In the genomic region with DNA sequence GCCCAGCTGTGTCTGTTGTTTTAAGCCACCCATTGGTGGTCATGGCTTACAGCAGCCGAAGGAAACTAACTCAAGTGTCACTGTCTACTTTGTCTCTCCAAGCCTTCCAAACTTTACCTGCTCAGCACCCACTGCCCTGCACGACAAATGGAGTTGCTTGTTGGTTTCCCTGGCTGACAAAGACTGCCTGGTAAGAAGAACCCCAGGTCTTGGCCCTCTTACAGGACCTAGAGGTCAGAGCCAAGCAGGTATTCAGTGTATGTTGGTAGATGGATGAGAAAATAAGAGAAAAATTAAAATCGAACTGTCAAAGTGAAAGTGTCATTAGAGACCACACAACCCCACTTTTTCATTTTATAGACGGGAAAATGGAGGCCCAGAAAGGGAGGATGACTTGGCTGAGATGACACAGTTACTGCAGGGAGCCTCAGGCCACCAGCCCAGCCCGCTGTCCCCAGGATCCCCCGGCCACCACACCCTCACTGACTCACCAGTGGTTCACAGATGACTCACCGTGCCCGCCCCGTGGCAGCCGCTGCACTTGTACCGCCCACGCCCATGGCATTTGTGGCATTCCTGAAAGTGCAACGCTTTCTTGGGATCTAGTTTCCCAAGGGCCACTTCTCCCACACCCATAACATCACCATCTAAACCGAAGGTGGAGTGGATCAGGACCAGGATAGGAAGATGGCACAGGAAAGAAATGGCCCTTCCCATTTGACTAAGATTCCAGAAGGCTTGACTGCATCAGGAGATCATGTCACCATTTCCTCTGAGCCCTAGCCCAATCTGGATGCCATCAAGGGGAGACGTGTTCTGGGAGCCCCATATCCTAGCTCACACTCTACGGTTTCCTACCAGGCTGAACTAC, we compare ENCODE assay signal across 8 cellular contexts.
DNase-seq lines count a peak whose midpoint lies in the region; ATAC-seq and TF ChIP-seq lines count a peak whose summit lies in the region.

No MANE protein-coding gene starts in this region.

- no peak for TF ChIP-seq CTCF in GM13977 (IDR thresholded peaks at IDR 0.05; ENCODE audit: extremely low read depth, insufficient read depth, missing control alignments)

- DNase-seq in activated naive CD4-positive, alpha-beta T cell treated with Interleukin-2 at 50 U/mL for 16 hours, result peak; percentile 67
- DNase-seq in activated naive CD4-positive, alpha-beta T cell treated with anti-CD3 and anti-CD28 coated beads, Interleukin-2, amount 50 U/mL, for 16 hours, result no peak
- peak; percentile 77 for DNase-seq in activated CD4-positive, alpha-beta T cell treated with anti-CD3 and anti-CD28 coated beads for 48 hours
- peak; percentile 81 for DNase-seq in fibroblast of peridontal ligament (ENCODE audit: extremely low read depth)
- DNase-seq in stimulated activated CD4-positive, alpha-beta T cell treated with anti-CD3 and anti-CD28 coated beads, Interleukin-1b, Interleukin-23, amount 100 ng/mL, for 48 hours, result peak; percentile 69
- DNase-seq in GM13977 (ENCODE audit: low spot score), result no peak
- DNase-seq in medulla oblongata (ENCODE audit: extremely low spot score), result no peak

- ATAC-seq in HG03520 (IDR thresholded peaks at IDR 0.05; ENCODE audit: unreplicated experiment), result peak; percentile 74

- in situ Hi-C loops in GM13977 (cut with MboI; ENCODE audit: low pct_unique_long_range_greater_than_20kb, low sequenced_read_pairs, unreplicated experiment), result no loop called here

Comparison
In these comparisons a context has a peak if more than half of its experiments do, and no peak if none do; other contexts are left out.
1. DNase-seq: peak in activated naive CD4-positive, alpha-beta T cell treated with Interleukin-2 at 50 U/mL for 16 hours (single experiment), activated CD4-positive, alpha-beta T cell treated with anti-CD3 and anti-CD28 coated beads for 48 hours (single experiment), fibroblast of peridontal ligament (single experiment) and stimulated activated CD4-positive, alpha-beta T cell treated with anti-CD3 and anti-CD28 coated beads, Interleukin-1b, Interleukin-23, amount 100 ng/mL, for 48 hours (single experiment); none in activated naive CD4-positive, alpha-beta T cell treated with anti-CD3 and anti-CD28 coated beads, Interleukin-2, amount 50 U/mL, for 16 hours (single experiment), GM13977 (single experiment) and medulla oblongata (single experiment).